Comparison of ENCODE assay signal across 38 cellular contexts in genomic region chr16:20325005-20325404, GRCh38. TPM values are rescaled to one million over a fixed set of nuclear protein-coding genes. Genes with fewer than 3 reads are reported as not detected.
"Had no signal": no experiment of that assay in that cellular context is flagged by ENCODE, and none has a peak within 500 bp of the region (broad histone marks: within the 10 kb centered on the region; RNA-seq: fewer than 3 reads in every experiment).

No MANE protein-coding gene starts in this region.

- H3K27ac ChIP-seq: adrenal gland, ascending aorta, brain microvascular endothelial cell, breast epithelium, cardiac muscle cell had no signal

- H3K36me3 ChIP-seq: adrenal gland, ascending aorta, brain microvascular endothelial cell, breast epithelium, cardiac muscle cell had no signal

- DNase-seq: activated effector memory CD4-positive, alpha-beta T cell treated with anti-CD3 and anti-CD28 coated beads, Interleukin-2, amount 50 U/mL, for 16 hours; activated effector memory CD4-positive, alpha-beta T cell treated with Interleukin-2 at 50 U/mL for 16 hours; activated gamma-delta T cell; activated gamma-delta T cell treated with Interleukin-2 at 50 U/mL for 16 hours; activated naive CD4-positive, alpha-beta T cell; activated naive CD4-positive, alpha-beta T cell treated with anti-CD3 and anti-CD28 coated beads for 36 hours; activated naive CD4-positive, alpha-beta T cell treated with anti-CD3 and anti-CD28 coated beads, Interleukin-2, amount 10 ng/mL, durations not matched to agents 7 days and 5 days; activated naive CD4-positive, alpha-beta T cell treated with anti-CD3 and anti-CD28 coated beads, Interleukin-2, amount 50 U/mL, for 16 hours; activated naive CD4-positive, alpha-beta T cell treated with Interleukin-2 at 50 U/mL for 16 hours; activated naive CD8-positive, alpha-beta T cell treated with anti-CD3 and anti-CD28 coated beads for 36 hours; activated naive CD8-positive, alpha-beta T cell treated with anti-CD3 and anti-CD28 coated beads, Interleukin-2, amount 10 ng/mL, durations not matched to agents 7 days and 5 days; activated naive CD8-positive, alpha-beta T cell treated with anti-CD3 and anti-CD28 coated beads, Interleukin-2, amount 50 U/mL, for 24 hours; activated T-cell treated with anti-CD3 and anti-CD28 coated beads, Interleukin-2, amount 50 U/mL, for 1 hour; activated T-cell treated with anti-CD3 and anti-CD28 coated beads, Interleukin-2, amount 50 U/mL, for 24 hours; activated T-cell treated with anti-CD3 and anti-CD28 coated beads, Interleukin-2, amount 50 U/mL, for 4 hours; activated T-cell treated with anti-CD3 and anti-CD28 coated beads, Interleukin-2, amount 50 U/mL, for 48 hours; activated T-cell treated with anti-CD3 and anti-CD28 coated beads, Interleukin-2, amount 50 U/mL, for 72 hours; adrenal gland; amniotic stem cell; amygdala; anterior cingulate cortex; aorta; brain microvascular endothelial cell; caudate nucleus; central memory CD4-positive, alpha-beta T cell; cerebellar nuclear complex had no signal

- ATAC-seq: activated naive CD4-positive, alpha-beta T cell treated with anti-CD3 and anti-CD28 coated beads, Interleukin-2, amount 50 U/mL, for 72 hours; activated naive CD8-positive, alpha-beta T cell treated with anti-CD3 and anti-CD28 coated beads, Interleukin-2, amount 50 U/mL, for 24 hours; activated T-cell treated with anti-CD3 and anti-CD28 coated beads, Interleukin-2, amount 50 U/mL, for 4 hours; activated T-cell treated with anti-CD3 and anti-CD28 coated beads, Interleukin-2, amount 50 U/mL, for 72 hours; activated T-helper 17 cell treated with anti-CD3 and anti-CD28 coated beads, Interleukin-2, amount 50 U/mL, for 72 hours had no signal

- H3K4me3 ChIP-seq: adrenal gland, ascending aorta, breast epithelium, cardiac muscle cell had no signal

- H3K4me1 ChIP-seq: adrenal gland, ascending aorta, breast epithelium had no signal

- FAIRE-seq: astrocyte, bronchial epithelial cell had no signal

- H3K9me3 ChIP-seq: adrenal gland, ascending aorta, breast epithelium had no signal

- H3K27me3 ChIP-seq: adrenal gland, ascending aorta, brain microvascular endothelial cell, cardiac muscle cell had no signal

RNA-seq across cellular contexts. Expression of gene GP2, which starts 2.3 kb away (rescaled TPM):
- total RNA-seq: activated naive CD4-positive, alpha-beta T cell treated with anti-CD3 and anti-CD28 coated beads for 36 hours; activated naive CD4-positive, alpha-beta T cell treated with anti-CD3 and anti-CD28 coated beads, Interleukin-2, amount 50 U/mL, for 72 hours; activated naive CD8-positive, alpha-beta T cell treated with anti-CD3 and anti-CD28 coated beads for 36 hours; activated naive CD8-positive, alpha-beta T cell treated with anti-CD3 and anti-CD28 coated beads, Interleukin-2, amount 10 ng/mL, durations not matched to agents 7 days and 5 days; activated T-cell treated with anti-CD3 and anti-CD28 coated beads, Interleukin-2, amount 50 U/mL, for 72 hours; activated T-helper 1 cell treated with anti-CD3 and anti-CD28 coated beads, Interleukin-12 subunit alpha, Interleukin-12 subunit beta, Interleukin-2, Interleukin-4 antibody, amounts not matched to agents 30 ng/mL and 10 ng/mL and 1 ng/mL, durations not matched to agents 14 hours and 24 hours and 36 hours; activated T-helper 17 cell treated with anti-CD3 and anti-CD28 coated beads, Interleukin-2, amount 50 U/mL, for 72 hours; activated T-helper 2 cell treated with anti-CD3 and anti-CD28 coated beads, Interferon-gamma antibody, Interleukin-2, Interleukin-4, amounts not matched to agents 10 μg/mL and 5 μg/mL and 100 μg/mL, durations not matched to agents 14 hours and 24 hours and 36 hours; astrocyte; bronchial epithelial cell; cardiac muscle cell; cardiac septum; cerebellum; chondrocyte had no signal
- polyA plus RNA-seq: cardiac muscle cell had no signal

RNA-seq across cellular contexts. Expression of gene UMOD, which starts 27.5 kb away (rescaled TPM):
- total RNA-seq: activated naive CD4-positive, alpha-beta T cell treated with anti-CD3 and anti-CD28 coated beads for 36 hours; activated naive CD4-positive, alpha-beta T cell treated with anti-CD3 and anti-CD28 coated beads, Interleukin-2, amount 50 U/mL, for 72 hours; activated naive CD8-positive, alpha-beta T cell treated with anti-CD3 and anti-CD28 coated beads for 36 hours; activated naive CD8-positive, alpha-beta T cell treated with anti-CD3 and anti-CD28 coated beads, Interleukin-2, amount 10 ng/mL, durations not matched to agents 7 days and 5 days; activated T-cell treated with anti-CD3 and anti-CD28 coated beads, Interleukin-2, amount 50 U/mL, for 4 hours; activated T-cell treated with anti-CD3 and anti-CD28 coated beads, Interleukin-2, amount 50 U/mL, for 72 hours; activated T-helper 1 cell treated with anti-CD3 and anti-CD28 coated beads, Interleukin-12 subunit alpha, Interleukin-12 subunit beta, Interleukin-2, Interleukin-4 antibody, amounts not matched to agents 30 ng/mL and 10 ng/mL and 1 ng/mL, durations not matched to agents 14 hours and 24 hours and 36 hours; activated T-helper 17 cell treated with anti-CD3 and anti-CD28 coated beads, Interleukin-2, amount 50 U/mL, for 72 hours; activated T-helper 2 cell treated with anti-CD3 and anti-CD28 coated beads, Interferon-gamma antibody, Interleukin-2, Interleukin-4, amounts not matched to agents 10 μg/mL and 5 μg/mL and 100 μg/mL, durations not matched to agents 14 hours and 24 hours and 36 hours; adrenal gland; aorta; ascending aorta; astrocyte; breast epithelium; bronchial epithelial cell; cardiac muscle cell; cardiac septum; cerebellum; chondrocyte had no signal
- polyA plus RNA-seq: adrenal gland, aorta, cardiac muscle cell had no signal
